ENCODE assay signal across 33 cellular contexts in genomic region chr4:177809786-177810185, GRCh38.
"Had no signal": no experiment of that assay in that cellular context is flagged by ENCODE, and none has a peak within 500 bp of the region (broad histone marks: within the 10 kb centered on the region; RNA-seq: fewer than 3 reads in every experiment).

No MANE protein-coding gene starts in this region.

- H3K9me3 ChIP-seq: Peyer's patch, SJSA1 had no signal

- H3K9me3 Mint-ChIP-seq: activated CD4-positive, alpha-beta T cell treated with anti-CD3 and anti-CD28 coated beads, Interleukin-2, amount 10 ng/mL, durations not matched to agents 7 days and 5 days; activated naive CD4-positive, alpha-beta T cell treated with anti-CD3 and anti-CD28 coated beads, Interleukin-2, amount 10 ng/mL, durations not matched to agents 7 days and 5 days; activated naive CD8-positive, alpha-beta T cell treated with anti-CD3 and anti-CD28 coated beads, Interleukin-2, amount 50 U/mL, for 24 hours; brain; WTC11 had no signal

- H3K36me3 ChIP-seq: Peyer's patch, SJSA1 had no signal

- ATAC-seq: activated CD4-positive, alpha-beta T cell treated with anti-CD3 and anti-CD28 coated beads for 36 hours; activated CD4-positive, CD25-positive, alpha-beta regulatory T cell treated with anti-CD3 and anti-CD28 coated beads, Interleukin-2, amount 50 U/mL, for 24 hours; activated CD8-positive, alpha-beta T cell treated with anti-CD3 and anti-CD28 coated beads, Interleukin-2, amount 10 ng/mL, durations not matched to agents 7 days and 5 days; activated naive CD8-positive, alpha-beta T cell treated with anti-CD3 and anti-CD28 coated beads, Interleukin-2, amount 50 U/mL, for 24 hours; PC-3; SK-N-SH treated with all-trans-retinoic acid at 6 μM for 48 hours; WTC11 had no signal

- H3K27ac ChIP-seq: KMS-11, Peyer's patch, SJSA1 had no signal

- H3K4me3 ChIP-seq: Peyer's patch, SJSA1 had no signal

- H3K27me3 ChIP-seq: Peyer's patch, SJSA1 had no signal

- H3K27me3 Mint-ChIP-seq: activated CD4-positive, alpha-beta T cell treated with anti-CD3 and anti-CD28 coated beads for 36 hours; activated CD4-positive, alpha-beta T cell treated with anti-CD3 and anti-CD28 coated beads, Interleukin-2, amount 10 ng/mL, durations not matched to agents 7 days and 5 days; activated naive CD4-positive, alpha-beta T cell treated with anti-CD3 and anti-CD28 coated beads, Interleukin-2, amount 10 ng/mL, durations not matched to agents 7 days and 5 days; activated naive CD8-positive, alpha-beta T cell; activated naive CD8-positive, alpha-beta T cell treated with anti-CD3 and anti-CD28 coated beads, Interleukin-2, amount 50 U/mL, for 24 hours; activated T-cell treated with anti-CD3 and anti-CD28 coated beads, Interleukin-2, amount 50 U/mL, for 24 hours; brain had no signal

- H3K9ac ChIP-seq: KMS-11 had no signal

- H3K4me3 Mint-ChIP-seq: activated CD4-positive, alpha-beta T cell treated with anti-CD3 and anti-CD28 coated beads for 36 hours; activated CD4-positive, alpha-beta T cell treated with anti-CD3 and anti-CD28 coated beads, Interleukin-2, amount 10 ng/mL, durations not matched to agents 7 days and 5 days; activated CD8-positive, alpha-beta T cell treated with anti-CD3 and anti-CD28 coated beads, Interleukin-2, amount 10 ng/mL, durations not matched to agents 7 days and 5 days; activated naive CD4-positive, alpha-beta T cell treated with anti-CD3 and anti-CD28 coated beads, Interleukin-2, amount 10 ng/mL, durations not matched to agents 7 days and 5 days; activated naive CD8-positive, alpha-beta T cell; activated naive CD8-positive, alpha-beta T cell treated with anti-CD3 and anti-CD28 coated beads, Interleukin-2, amount 50 U/mL, for 24 hours; activated T-cell treated with anti-CD3 and anti-CD28 coated beads, Interleukin-2, amount 50 U/mL, for 24 hours; brain; WTC11 had no signal

- H3K27ac Mint-ChIP-seq: activated CD4-positive, alpha-beta T cell treated with anti-CD3 and anti-CD28 coated beads for 36 hours; activated CD4-positive, alpha-beta T cell treated with anti-CD3 and anti-CD28 coated beads, Interleukin-2, amount 10 ng/mL, durations not matched to agents 7 days and 5 days; activated CD8-positive, alpha-beta T cell treated with anti-CD3 and anti-CD28 coated beads, Interleukin-2, amount 10 ng/mL, durations not matched to agents 7 days and 5 days; activated naive CD4-positive, alpha-beta T cell treated with anti-CD3 and anti-CD28 coated beads, Interleukin-2, amount 10 ng/mL, durations not matched to agents 7 days and 5 days; activated naive CD8-positive, alpha-beta T cell; activated naive CD8-positive, alpha-beta T cell treated with anti-CD3 and anti-CD28 coated beads, Interleukin-2, amount 50 U/mL, for 24 hours; activated T-cell treated with anti-CD3 and anti-CD28 coated beads, Interleukin-2, amount 50 U/mL, for 24 hours; brain; WTC11 had no signal

- H3K4me1 ChIP-seq: SJSA1 had no signal

- H3K4me1 Mint-ChIP-seq: activated CD4-positive, alpha-beta T cell treated with anti-CD3 and anti-CD28 coated beads for 36 hours; activated CD4-positive, alpha-beta T cell treated with anti-CD3 and anti-CD28 coated beads, Interleukin-2, amount 10 ng/mL, durations not matched to agents 7 days and 5 days; activated naive CD4-positive, alpha-beta T cell treated with anti-CD3 and anti-CD28 coated beads, Interleukin-2, amount 10 ng/mL, durations not matched to agents 7 days and 5 days; activated naive CD8-positive, alpha-beta T cell treated with anti-CD3 and anti-CD28 coated beads, Interleukin-2, amount 50 U/mL, for 24 hours; brain had no signal

- H3K36me3 Mint-ChIP-seq: activated naive CD4-positive, alpha-beta T cell treated with anti-CD3 and anti-CD28 coated beads, Interleukin-2, amount 10 ng/mL, durations not matched to agents 7 days and 5 days; activated naive CD8-positive, alpha-beta T cell; brain; WTC11 had no signal

- H3K4me2 ChIP-seq: KMS-11 had no signal

- DNase-seq: activated CD4-positive, alpha-beta T cell treated with anti-CD3 and anti-CD28 coated beads for 36 hours; activated CD4-positive, alpha-beta T cell treated with anti-CD3 and anti-CD28 coated beads, Interleukin-2, amount 10 ng/mL, durations not matched to agents 7 days and 5 days; activated CD4-positive, alpha-beta T cell treated with anti-CD3 and anti-CD28 coated beads, Interleukin-2, amount 50 U/mL, for 48 hours; activated CD8-positive, alpha-beta T cell treated with anti-CD3 and anti-CD28 coated beads, Interleukin-2, amount 10 ng/mL, durations not matched to agents 7 days and 5 days; activated naive CD4-positive, alpha-beta T cell treated with anti-CD3 and anti-CD28 coated beads, Interleukin-2, amount 10 ng/mL, durations not matched to agents 7 days and 5 days; activated naive CD8-positive, alpha-beta T cell treated with anti-CD3 and anti-CD28 coated beads, Interleukin-2, amount 50 U/mL, for 24 hours; activated T-cell treated with anti-CD3 and anti-CD28 coated beads, Interleukin-2, amount 50 U/mL, for 24 hours; anterior cingulate cortex; caudate nucleus; NCI-H1048; NCI-H1105 treated with DMSO at 0.1 percent for 48 hours; NCI-H1436; NCI-H1694; NCI-H1930; NCI-H345; NCI-H526; NCI-H748 treated with DMSO at 0.1 percent for 48 hours; NK-92 treated with Interleukin-12 subunit alpha and Interleukin-12 subunit beta, amount 100 ng/mL, for 24 hours; PC-3; RPMI8226; SHP77 treated with DMSO at 0.1 percent for 48 hours; SW 1271; T-helper 1 cell; T-helper 2 cell; T-helper 9 cell had no signal
